7 cellular contexts compared by ENCODE assay signal in genomic region chr14:21734457-21735074, GRCh38.
A peak's percentile ranks its signal among the peaks of the same experiment; 100 is the strongest.
DNase-seq lines count a peak whose midpoint lies in the region; ATAC-seq, FAIRE-seq and TF ChIP-seq lines count a peak whose summit lies in the region.

No MANE protein-coding gene starts in this region.

- no peak for TF ChIP-seq POLR2A in stomach (IDR thresholded peaks at IDR 0.05)
- no peak for TF ChIP-seq POLR2A in vagina (IDR thresholded peaks at IDR 0.05)

- H3K27ac Mint-ChIP-seq in activated naive CD8-positive, alpha-beta T cell, result peak overlapping the region; percentile 77

- H3K9me3 ChIP-seq in left lung (no peaks in the 10 kb centered on the region), stomach (no peaks in the 10 kb centered on the region), vagina (no peaks in the 10 kb centered on the region)

- H3K27ac ChIP-seq in left lung (no peak overlapping the region), stomach (no peak overlapping the region), vagina (no peak overlapping the region)

- ATAC-seq in left lung, result peak; percentile 75

- H3K4me3 ChIP-seq in left lung (no peak overlapping the region), stomach (no peak overlapping the region), vagina (no peak overlapping the region)

- H3K4me3 Mint-ChIP-seq in activated naive CD8-positive, alpha-beta T cell, result peak overlapping the region; percentile 61

- peak; percentile 25 for DNase-seq in Caki2 (ENCODE audit: low read depth)
- no peak for DNase-seq in GM19239 (ENCODE audit: insufficient read length, low spot score)
- DNase-seq in NCI-H82 treated with DMSO at 0.1 percent for 48 hours (lab: John Stamatoyannopoulos, UW; ENCODE audit: unreplicated experiment), result peak; percentile 93
- DNase-seq in left lung, result no peak
- DNase-seq in stomach, result no peak
- DNase-seq in vagina (ENCODE audit: extremely low spot score in 2 of 2), result no peak

- in situ Hi-C loops in Caki2 (cut with HindIII; ENCODE audit: low pct_unique_long_range_greater_than_20kb, low sequenced_read_pairs), result no loop called here

- intact Hi-C loops in left lung (cut with DNase I), result no loop called here
- intact Hi-C loops in stomach (cut with DNase I; ENCODE audit: low total_unique reads), result no loop called here
- intact Hi-C loops in vagina (cut with DNase I), result no loop called here

- H3K27me3 Mint-ChIP-seq in activated naive CD8-positive, alpha-beta T cell, result peaks cover 12% of the 10 kb centered on the region

- peaks cover 2% of the 10 kb centered on the region for H3K36me3 Mint-ChIP-seq in activated naive CD8-positive, alpha-beta T cell

- H3K27me3 ChIP-seq in left lung (peaks cover 0 to 8% of the 10 kb centered on the region in 2 donors), stomach (peaks cover 0 to 18% (median 3%) of the 10 kb centered on the region in 3 donors), vagina (no peaks in the 10 kb centered on the region)

- H3K4me1 ChIP-seq in left lung (no peaks in the 10 kb centered on the region), stomach (no peaks in the 10 kb centered on the region), vagina (no peaks in the 10 kb centered on the region)

- peak; percentile 47 for FAIRE-seq in GM19239 (lab: Jason Lieb, UNC)

- TF ChIP-seq EP300 in stomach (IDR thresholded peaks at IDR 0.05), result no peak

- peaks cover 24% of the 10 kb centered on the region for H3K4me1 Mint-ChIP-seq in activated naive CD8-positive, alpha-beta T cell (ENCODE audit: low read depth)

- no peaks in the 10 kb centered on the region for H3K9me3 Mint-ChIP-seq in activated naive CD8-positive, alpha-beta T cell (ENCODE audit: low read depth)

- WGBS in stomach, 5 donors, result 19 to 28% (median 22%) methylated on average over 7 of the region's 7 CpGs

- H3K36me3 ChIP-seq in left lung, result no peaks in the 10 kb centered on the region
- no peaks in the 10 kb centered on the region for H3K36me3 ChIP-seq in stomach
- H3K36me3 ChIP-seq in vagina, result no peaks in the 10 kb centered on the region

- TF ChIP-seq CTCF in left lung (IDR thresholded peaks at IDR 0.05) (peak; percentile 46 to 52), stomach (IDR thresholded peaks at IDR 0.05) (peak in 2 of 7 experiments; percentile 24 to 36), vagina (IDR thresholded peaks at IDR 0.05) (no peak)

Comparison
In these comparisons a context has a peak if more than half of its experiments do, and no peak if none do; other contexts are left out.
1. DNase-seq: peak in Caki2 (single experiment) and NCI-H82 treated with DMSO at 0.1 percent for 48 hours (single experiment); none in GM19239 (single experiment), left lung (0 of 2), stomach (single experiment) and vagina (0 of 2).
2. CTCF ChIP-seq: peak in left lung (2 of 2); none in vagina (0 of 3).